Comparison of ENCODE assay signal across 2 cellular contexts in genomic region chr18:27185025-27185763, GRCh38.
TF ChIP-seq lines count a peak whose summit lies in the region.

CHST9 (minus strand) TSS chr18:27185308; CDS start chr18:27142809, 42,499 bp downstream.

TF ChIP-seq in SK-N-SH, 30 proteins besides CTCF, POLR2A, EP300 and RAD21 (continued from another document):
- TF ChIP-seq REST (IDR thresholded peaks at IDR 0.05; ENCODE audit: low read depth, low read length) (no peak), SIN3A (IDR thresholded peaks at IDR 0.05; ENCODE audit: borderline replicate concordance, low read depth, low read length) (no peak), YY1 (IDR thresholded peaks at IDR 0.05; ENCODE audit: low read depth) (no peak), FOXJ3 (CRISPR knock-in tag; IDR thresholded peaks at IDR 0.05) (no peak), PBX3 (IDR thresholded peaks at IDR 0.05) (no peak), GABPA (IDR thresholded peaks at IDR 0.05; ENCODE audit: low read depth) (no peak), RCOR1 (IDR thresholded peaks at IDR 0.05; ENCODE audit: low read length) (no peak), NFIC (IDR thresholded peaks at IDR 0.05; ENCODE audit: borderline replicate concordance) (no peak), MXI1 (IDR thresholded peaks at IDR 0.05; ENCODE audit: low read depth, low read length) (no peak)
TF ChIP-seq in SK-N-SH: peak in this region for 0.

TF ChIP-seq in SK-N-SH treated with all-trans-retinoic acid at 6 μM for 48 hours, 23 proteins besides CTCF, POLR2A, EP300 and RAD21 (continued from another document):
- TF ChIP-seq CREB5 (CRISPR knock-in tag; IDR thresholded peaks at IDR 0.05; ENCODE audit: low read depth): no peak
